ENCODE assay signal across 18 cellular contexts in genomic region chr3:13265507-13265906, GRCh38.
DNase-seq lines count a peak whose midpoint lies in the region; FAIRE-seq and TF ChIP-seq lines count a peak whose summit lies in the region.
"Had no signal": no experiment of that assay in that cellular context is flagged by ENCODE, and none has a peak within 500 bp of the region (broad histone marks: within the 10 kb centered on the region; RNA-seq: fewer than 3 reads in every experiment).

No MANE protein-coding gene starts in this region.

- H3K79me2 ChIP-seq in H1 (ENCODE audit: control insufficient read depth in 1 of 2, insufficient read depth in 2 of 2, low read length in 2 of 2) = no peaks in the 10 kb centered on the region
- no peaks in the 10 kb centered on the region for H3K79me2 ChIP-seq in osteoblast (ENCODE audit: insufficient read depth, low read length)

- no peak overlapping the region for H3K23ac ChIP-seq in H1 (ENCODE audit: insufficient read length)

- peaks cover 13% of the 10 kb centered on the region for H3K9me3 ChIP-seq in BLaER1
- H3K9me3 ChIP-seq in WERI-Rb-1 (ENCODE audit: severe bottlenecking) = peaks cover 5% of the 10 kb centered on the region
- no peaks in the 10 kb centered on the region for H3K9me3 ChIP-seq in H1 (ENCODE audit: insufficient read depth in 2 of 2, low read depth in 1 of 2, low read length in 1 of 2)
- no peaks in the 10 kb centered on the region for H3K9me3 ChIP-seq in osteoblast (ENCODE audit: low read depth, low read length)
- H3K9me3 ChIP-seq in endodermal cell (ENCODE audit: control insufficient read depth, low read length) = no peaks in the 10 kb centered on the region

- no peak overlapping the region for H3K4me3 ChIP-seq in BLaER1
- H3K4me3 ChIP-seq in WERI-Rb-1 (ENCODE audit: low read depth, low read length) = no peak overlapping the region
- no peak overlapping the region for H3K4me3 ChIP-seq in H1 (ENCODE audit: extremely low read depth in 1 of 4, insufficient read depth in 2 of 4, low read depth in 3 of 4, low read length in 4 of 4)
- no peak overlapping the region for H3K4me3 ChIP-seq in osteoblast (ENCODE audit: insufficient read depth, low read length)
- H3K4me3 ChIP-seq in endodermal cell (ENCODE audit: low read length) = no peak overlapping the region
- H3K4me3 ChIP-seq: GM23248 had no signal

- no peaks in the 10 kb centered on the region for H3K36me3 Mint-ChIP-seq in endodermal cell (ENCODE audit: low read depth)
- H3K36me3 Mint-ChIP-seq: CD14-positive monocyte; CD8-positive, alpha-beta T cell had no signal

- H2AK5ac ChIP-seq in H1 (ENCODE audit: low read depth, low read length) = no peak overlapping the region

- H2BK15ac ChIP-seq in H1 (ENCODE audit: low read length) = no peak overlapping the region

- H3K4ac ChIP-seq in H1 (replicated peaks; ENCODE audit: insufficient read length, low read depth, low read length) = no peak overlapping the region

- H3K79me1 ChIP-seq in H1 (ENCODE audit: low read depth, low read length) = no peaks in the 10 kb centered on the region

- H3K36me3 ChIP-seq in BLaER1 (no peaks in the 10 kb centered on the region), WERI-Rb-1 (peaks cover 10% of the 10 kb centered on the region), H1 (ENCODE audit: control insufficient read depth in 2 of 4, insufficient read depth in 4 of 4, low read length in 3 of 4) (no peaks in the 10 kb centered on the region), osteoblast (ENCODE audit: insufficient read depth, low read length) (no peaks in the 10 kb centered on the region), endodermal cell (ENCODE audit: control insufficient read depth, insufficient read depth, low read length) (no peaks in the 10 kb centered on the region)

- in situ Hi-C loops in GM13977 (cut with MboI; ENCODE audit: low pct_unique_long_range_greater_than_20kb, low sequenced_read_pairs, unreplicated experiment) = no loop called here

- no peak overlapping the region for H3K9ac ChIP-seq in BLaER1
- H3K9ac ChIP-seq in H1 (replicated peaks in 1 of 4; ENCODE audit: extremely low read depth in 1 of 4, low read depth in 3 of 4, low read length in 3 of 4) = no peak overlapping the region
- no peak overlapping the region for H3K9ac ChIP-seq in endodermal cell (ENCODE audit: extremely low read depth, low read length, poor library complexity, severe bottlenecking)
- H3K9ac ChIP-seq: GM23248 had no signal

- H3K4me1 ChIP-seq in BLaER1 (peaks cover 92% of the 10 kb centered on the region), H1 (replicated peaks in 1 of 4; ENCODE audit: control insufficient read depth in 3 of 4, insufficient read depth in 4 of 4, low read length in 3 of 4) (no peaks in the 10 kb centered on the region; a peak in 2 of 7 replicates), osteoblast (ENCODE audit: insufficient read depth, low read length) (no peaks in the 10 kb centered on the region), endodermal cell (ENCODE audit: control insufficient read depth, insufficient read depth, low read length) (no peaks in the 10 kb centered on the region)

- H3K4me3 Mint-ChIP-seq in endodermal cell = no peak overlapping the region
- H3K4me3 Mint-ChIP-seq: CD14-positive monocyte; CD8-positive, alpha-beta T cell had no signal

- peaks cover 6% of the 10 kb centered on the region for H3K9me3 Mint-ChIP-seq in endodermal cell
- H3K9me3 Mint-ChIP-seq: CD8-positive, alpha-beta T cell had no signal

- no peak overlapping the region for H2AFZ ChIP-seq in H1 (ENCODE audit: low read length)
- no peak overlapping the region for H2AFZ ChIP-seq in osteoblast (ENCODE audit: low read length)
- H2AFZ ChIP-seq: GM23248 had no signal

- POLR2A ChIA-PET in H1 (lab: Charles Lee; ENCODE audit: partially characterized antibody) = no interaction called here

- H4K91ac ChIP-seq in H1 (replicated peaks; ENCODE audit: insufficient read length, low read length) = no peak overlapping the region

- no peak overlapping the region for H3K14ac ChIP-seq in H1 (ENCODE audit: insufficient read length)

- H2BK20ac ChIP-seq in H1 (ENCODE audit: low read length) = no peak overlapping the region

- H2BK120ac ChIP-seq in H1 (replicated peaks; ENCODE audit: low read depth, low read length) = no peak overlapping the region

- no peak overlapping the region for H4K8ac ChIP-seq in H1 (ENCODE audit: extremely low read depth, insufficient read depth, low read length)

- TF ChIP-seq CTCF in WERI-Rb-1 (IDR thresholded peaks at IDR 0.05; ENCODE audit: low read depth, low read length) = no peak
- no peak for TF ChIP-seq CTCF in H1 (IDR thresholded peaks at IDR 0.05; ENCODE audit: control extremely low read depth in 1 of 3, insufficient read depth in 1 of 3, low read depth in 1 of 3, low read length in 3 of 3)
- TF ChIP-seq CTCF in osteoblast (IDR thresholded peaks at IDR 0.05; ENCODE audit: extremely low read depth, low read depth, low read length) = no peak
- TF ChIP-seq CTCF in endodermal cell (conservative IDR thresholded peaks at IDR 0.05) = no peak
- no peak for TF ChIP-seq CTCF in GM13977 (IDR thresholded peaks at IDR 0.05; ENCODE audit: extremely low read depth, insufficient read depth, missing control alignments)

- H2BK5ac ChIP-seq in H1 (ENCODE audit: low read depth, low read length) = no peak overlapping the region

- H3K56ac ChIP-seq in H1 (replicated peaks; ENCODE audit: insufficient read length, low read depth, low read length) = no peak overlapping the region

- no peak overlapping the region for H4K5ac ChIP-seq in H1 (ENCODE audit: insufficient read length, low read depth, low read length)

- no peak overlapping the region for H2BK12ac ChIP-seq in H1 (ENCODE audit: low read depth, low read length)

- peaks cover 5% of the 10 kb centered on the region for H3K4me1 Mint-ChIP-seq in endodermal cell

- H3K18ac ChIP-seq in H1 (ENCODE audit: extremely low read depth, low read length) = no peak overlapping the region

- TF ChIP-seq POLR2A in H1 (IDR thresholded peaks at IDR 0.05; ENCODE audit: control extremely low read depth in 1 of 2, low read depth in 2 of 2, low read length in 2 of 2) = no peak

- no peaks in the 10 kb centered on the region for H3K27me3 ChIP-seq in BLaER1
- no peaks in the 10 kb centered on the region for H3K27me3 ChIP-seq in WERI-Rb-1 (ENCODE audit: insufficient read depth, low read depth, severe bottlenecking)
- no peaks in the 10 kb centered on the region for H3K27me3 ChIP-seq in H1 (replicated peaks in 1 of 4; ENCODE audit: control insufficient read depth in 3 of 4, extremely low read depth in 1 of 4, insufficient read depth in 3 of 4, low read length in 3 of 4)
- no peaks in the 10 kb centered on the region for H3K27me3 ChIP-seq in osteoblast (ENCODE audit: insufficient read depth, low read length)
- H3K27me3 ChIP-seq in endodermal cell (ENCODE audit: control insufficient read depth, insufficient read depth, low read length, poor library complexity, severe bottlenecking) = no peaks in the 10 kb centered on the region

- no peaks in the 10 kb centered on the region for H3K27me3 Mint-ChIP-seq in endodermal cell (ENCODE audit: insufficient read depth)

- no peak for TF ChIP-seq EP300 in H1 (IDR thresholded peaks at IDR 0.05; ENCODE audit: borderline replicate concordance in 1 of 2, low read depth in 2 of 2, low read length in 2 of 2)

- H3K4me2 ChIP-seq in BLaER1 (peak overlapping the region; percentile 88), H1 (ENCODE audit: insufficient read depth in 1 of 2, low read depth in 2 of 2, low read length in 2 of 2) (no peak overlapping the region), osteoblast (ENCODE audit: insufficient read depth, low read length) (no peak overlapping the region)

- H3K27ac ChIP-seq in BLaER1 (peak overlapping the region; percentile 42; the same call in 1 of the 2 replicates), WERI-Rb-1 (peak overlapping the region; percentile 96), H1 (ENCODE audit: low read depth, low read length) (no peak overlapping the region), osteoblast (ENCODE audit: low read depth, low read length) (no peak overlapping the region), endodermal cell (ENCODE audit: low read depth, low read length) (no peak overlapping the region)
- H3K27ac ChIP-seq: GM23248 had no signal

- no peaks in the 10 kb centered on the region for H3K23me2 ChIP-seq in H1 (ENCODE audit: low read depth, low read length)

- no peak overlapping the region for H3K27ac Mint-ChIP-seq in endodermal cell
- H3K27ac Mint-ChIP-seq: CD8-positive, alpha-beta T cell had no signal

- DNase-seq in WERI-Rb-1 (no peak), H1 (ENCODE audit: low read depth in 1 of 2, low spot score in 2 of 2) (no peak), osteoblast (ENCODE audit: insufficient read length, low spot score, missing footprints) (peak; percentile 48), endodermal cell (no peak), GM13977 (ENCODE audit: low spot score) (no peak), DMS 273 treated with DMSO at 0.1 percent for 48 hours (lab: John Stamatoyannopoulos, UW) (no peak)
- DNase-seq: ACHN; CD8-positive, alpha-beta T cell; COR-L47; DMS53; GF-D8; GM23248; H7; IMR-90 had no signal

- CTCF ChIA-PET in H1 (lab: Charles Lee; ENCODE audit: partially characterized antibody) = interaction anchor here (0.6 to 2.7 kb wide), 8 partner anchors 9 to 73 kb away, joined by 3 to 9 read pairs (median 4); no protein-coding TSS in a partner anchor

- no peaks in the 10 kb centered on the region for H4K20me1 ChIP-seq in BLaER1
- peaks cover 0 to 1% of the 10 kb centered on the region in 2 experiments for H4K20me1 ChIP-seq in H1 (replicated peaks in 1 of 2; ENCODE audit: control insufficient read depth in 1 of 2, insufficient read depth in 2 of 2, low read length in 2 of 2)
- no peaks in the 10 kb centered on the region for H4K20me1 ChIP-seq in osteoblast (ENCODE audit: insufficient read depth, low read length)

- TF ChIP-seq RAD21 in H1 (IDR thresholded peaks at IDR 0.05 in 1 of 2, conservative IDR thresholded peaks at IDR 0.05 in 1 of 2; ENCODE audit: low read depth in 2 of 2, low read length in 2 of 2) = no peak

- FAIRE-seq in H1 (lab: Jason Lieb, UNC) = no peak
- FAIRE-seq: D721Med, GM18507 had no signal

- WGBS in H1 (ENCODE audit: extremely low coverage in 1 of 2, insufficient coverage in 1 of 2, insufficient read length in 1 of 2, insufficient replicate concordance in 2 of 2, low coverage in 1 of 2, low lambda C conversion rate in 2 of 2, missing lambda C conversion rate in 1 of 2), 2 experiments = 83% methylated on average over 2 of the region's 3 CpGs; no CpG with 5 or more reads in 1 of the 2 experiments
- 92 to 100% methylated on average over 1 to 3 of the region's 3 CpGs for WGBS in endodermal cell (ENCODE audit: insufficient coverage in 1 of 2, insufficient read length in 1 of 2), 2 experiments

TF ChIP-seq in H1, 55 proteins besides CTCF, POLR2A, EP300 and RAD21 (continues in another document):
- no peak for TF ChIP-seq CHD1 (IDR thresholded peaks at IDR 0.05; ENCODE audit: low read depth, low read length)
- no peak for TF ChIP-seq RXRA (IDR thresholded peaks at IDR 0.05; ENCODE audit: insufficient read depth, low read depth, low read length)
- TF ChIP-seq HDAC2 (IDR thresholded peaks at IDR 0.05; ENCODE audit: borderline replicate concordance in 1 of 2, low read depth in 2 of 2, low read length in 2 of 2) = peak in 1 of 2 experiments; percentile 81; a peak in 2 of 4 replicates
- peak; percentile 97 for TF ChIP-seq KDM1A (IDR thresholded peaks at IDR 0.05; ENCODE audit: borderline replicate concordance, low read length)

Comparison
In these comparisons a context has a peak if more than half of its experiments do, and no peak if none do; other contexts are left out.
1. H3K27ac ChIP-seq: peak in BLaER1 (single experiment) and WERI-Rb-1 (single experiment); none in H1 (single experiment), osteoblast (single experiment) and endodermal cell (single experiment).